Comparison of ENCODE assay signal across 8 cellular contexts in genomic region chr14:70567791-70568190, GRCh38.
DNase-seq lines count a peak whose midpoint lies in the region; ATAC-seq, FAIRE-seq and TF ChIP-seq lines count a peak whose summit lies in the region.

No MANE protein-coding gene starts in this region.

- H3K4me3 Mint-ChIP-seq in T-helper 2 cell treated with Interferon-gamma antibody and Interleukin-4, amounts not matched to agents 5 μg/mL and 100 μg/mL, for 36 hours: no peak overlapping the region

- peak; percentile 49 for DNase-seq in NCI-H82 (lab: John Stamatoyannopoulos, UW)
- no peak for DNase-seq in NCI-H82 treated with DMSO at 0.1 percent for 48 hours (lab: John Stamatoyannopoulos, UW; ENCODE audit: unreplicated experiment)
- peak; percentile 8 for DNase-seq in T-helper 2 cell treated with Interferon-gamma antibody and Interleukin-4, amounts not matched to agents 5 μg/mL and 100 μg/mL, for 36 hours (ENCODE audit: low spot score)
- DNase-seq in hepatic stellate cell (ENCODE audit: low spot score): peak; percentile 24
- no peak for DNase-seq in RCC 7860 (ENCODE audit: low spot score)
- DNase-seq in dedifferentiated amniotic fluid mesenchymal stem cell (ENCODE audit: extremely low spot score): no peak

- no peaks in the 10 kb centered on the region for H4K20me1 ChIP-seq in KMS-11 (ENCODE audit: insufficient read depth)

- no peaks in the 10 kb centered on the region for H3K79me2 ChIP-seq in KMS-11 (ENCODE audit: insufficient read depth, low read depth)

- H3K27ac ChIP-seq in KMS-11: no peak overlapping the region

- no peak overlapping the region for H3K4me3 ChIP-seq in KMS-11 (IDR thresholded peaks at IDR 0.05; ENCODE audit: insufficient read depth, low read depth, low read length)

- H3K27me3 Mint-ChIP-seq in T-helper 2 cell treated with Interferon-gamma antibody and Interleukin-4, amounts not matched to agents 5 μg/mL and 100 μg/mL, for 36 hours (ENCODE audit: low read depth): no peaks in the 10 kb centered on the region

- H3K27ac Mint-ChIP-seq in T-helper 2 cell treated with Interferon-gamma antibody and Interleukin-4, amounts not matched to agents 5 μg/mL and 100 μg/mL, for 36 hours: no peak overlapping the region

- H3K9me3 Mint-ChIP-seq in T-helper 2 cell treated with Interferon-gamma antibody and Interleukin-4, amounts not matched to agents 5 μg/mL and 100 μg/mL, for 36 hours: peaks cover 39% of the 10 kb centered on the region

- no peak for FAIRE-seq in RCC 7860 (lab: Jason Lieb, UNC)

- peaks cover 53% of the 10 kb centered on the region for H3K36me3 Mint-ChIP-seq in T-helper 2 cell treated with Interferon-gamma antibody and Interleukin-4, amounts not matched to agents 5 μg/mL and 100 μg/mL, for 36 hours (ENCODE audit: low read depth)

- no peak overlapping the region for H3K4me2 ChIP-seq in KMS-11

- H3K36me3 ChIP-seq in KMS-11 (ENCODE audit: insufficient read depth): no peaks in the 10 kb centered on the region

- H2AFZ ChIP-seq in KMS-11 (ENCODE audit: low read depth): no peak overlapping the region

- peak; percentile 59 for TF ChIP-seq CTCF in KMS-11 (conservative IDR thresholded peaks at IDR 0.05; ENCODE audit: low read depth, low read length)

- no peaks in the 10 kb centered on the region for H3K4me1 ChIP-seq in KMS-11 (ENCODE audit: low read depth, poor library complexity, severe bottlenecking)

- H3K27me3 ChIP-seq in KMS-11 (ENCODE audit: insufficient read depth, low read depth): no peaks in the 10 kb centered on the region

- no peak for ATAC-seq in GM21717 (IDR thresholded peaks at IDR 0.05; ENCODE audit: unreplicated experiment)

- H3K9ac ChIP-seq in KMS-11: no peak overlapping the region

- H3K4me1 Mint-ChIP-seq in T-helper 2 cell treated with Interferon-gamma antibody and Interleukin-4, amounts not matched to agents 5 μg/mL and 100 μg/mL, for 36 hours (ENCODE audit: low read depth): peaks cover 8% of the 10 kb centered on the region

Comparison
In these comparisons a context has a peak if more than half of its experiments do, and no peak if none do; other contexts are left out.
1. DNase-seq: peak in NCI-H82 (single experiment), T-helper 2 cell treated with Interferon-gamma antibody and Interleukin-4, amounts not matched to agents 5 μg/mL and 100 μg/mL, for 36 hours (single experiment) and hepatic stellate cell (single experiment); none in NCI-H82 treated with DMSO at 0.1 percent for 48 hours (single experiment), RCC 7860 (single experiment) and dedifferentiated amniotic fluid mesenchymal stem cell (single experiment).